ENCODE assay signal across 1 cellular context in genomic region chr2:100592226-100592625, GRCh38.
TF ChIP-seq lines count a peak whose summit lies in the region.

No MANE protein-coding gene starts in this region.

TF ChIP-seq in HepG2, 621 proteins besides CTCF, POLR2A, EP300 and RAD21 (continued from another document):
- no peak for TF ChIP-seq ZNF770 (CRISPR knock-in tag; IDR thresholded peaks at IDR 0.05)
- no peak for TF ChIP-seq TBX2 (CRISPR knock-in tag; IDR thresholded peaks at IDR 0.05; ENCODE audit: borderline replicate concordance)
- TF ChIP-seq TEAD2 (CRISPR knock-in tag; IDR thresholded peaks at IDR 0.05) = no peak
- no peak for TF ChIP-seq IRX3 (CRISPR knock-in tag; IDR thresholded peaks at IDR 0.05; ENCODE audit: borderline replicate concordance, low read depth)
- TF ChIP-seq SIX1 (CRISPR knock-in tag; IDR thresholded peaks at IDR 0.05; ENCODE audit: borderline replicate concordance) = no peak
- TF ChIP-seq NR2F6 (IDR thresholded peaks at IDR 0.05) = no peak
- no peak for TF ChIP-seq NR2F6 (CRISPR knock-in tag; IDR thresholded peaks at IDR 0.05)
